9 cellular contexts compared by ENCODE assay signal in genomic region chr1:188027613-188028012, GRCh38.
DNase-seq lines count a peak whose midpoint lies in the region; ATAC-seq and TF ChIP-seq lines count a peak whose summit lies in the region.
"Had no signal": no experiment of that assay in that cellular context is flagged by ENCODE, and none has a peak within 500 bp of the region (broad histone marks: within the 10 kb centered on the region; RNA-seq: fewer than 3 reads in every experiment).

No MANE protein-coding gene starts in this region.

- DNase-seq in ELR (ENCODE audit: low read depth) = peak; percentile 95
- peak; percentile 97 for DNase-seq in HCEC 1CT
- peak; percentile 91 for DNase-seq in NCI-H226
- DNase-seq in hepatic stellate cell (ENCODE audit: low spot score) = peak; percentile 13
- no peak for DNase-seq in heart left ventricle
- no peak for DNase-seq in activated CD8-positive, alpha-beta memory T cell treated with anti-CD3 and anti-CD28 coated beads, Interleukin-2, amount 50 U/mL, for 48 hours
- DNase-seq: activated naive CD4-positive, alpha-beta T cell treated with anti-CD3 and anti-CD28 coated beads, Interleukin-2, amount 10 ng/mL, durations not matched to agents 7 days and 5 days had no signal

- H3K4me1 ChIP-seq in heart left ventricle (no peaks in the 10 kb centered on the region), gastroesophageal sphincter (no peaks in the 10 kb centered on the region)

- H3K27me3 ChIP-seq in heart left ventricle = no peaks in the 10 kb centered on the region
- no peaks in the 10 kb centered on the region for H3K27me3 ChIP-seq in gastroesophageal sphincter

- no peak overlapping the region for H3K27ac ChIP-seq in heart left ventricle
- H3K27ac ChIP-seq in gastroesophageal sphincter = no peak overlapping the region

- H3K36me3 ChIP-seq in heart left ventricle (no peaks in the 10 kb centered on the region), gastroesophageal sphincter (no peaks in the 10 kb centered on the region)

- TF ChIP-seq POLR2A in heart left ventricle (IDR thresholded peaks at IDR 0.05) = no peak
- no peak for TF ChIP-seq POLR2A in gastroesophageal sphincter (IDR thresholded peaks at IDR 0.05)

- intact Hi-C loops in heart left ventricle (cut with DNase I) = no loop called here

- ATAC-seq in heart left ventricle (no peak), gastroesophageal sphincter (no peak), GM21381 (IDR thresholded peaks at IDR 0.05; ENCODE audit: unreplicated experiment) (no peak)

- H3K4me3 ChIP-seq in heart left ventricle (no peak overlapping the region), gastroesophageal sphincter (no peak overlapping the region)

- TF ChIP-seq CTCF in heart left ventricle (IDR thresholded peaks at IDR 0.05) = no peak
- no peak for TF ChIP-seq CTCF in gastroesophageal sphincter (IDR thresholded peaks at IDR 0.05)

- no peak for TF ChIP-seq EP300 in gastroesophageal sphincter (IDR thresholded peaks at IDR 0.05)

- H3K9me3 ChIP-seq in heart left ventricle = no peaks in the 10 kb centered on the region
- no peaks in the 10 kb centered on the region for H3K9me3 ChIP-seq in gastroesophageal sphincter

Comparison
In these comparisons a context has a peak if more than half of its experiments do, and no peak if none do; other contexts are left out.
1. DNase-seq: peak in ELR (single experiment), HCEC 1CT (single experiment), NCI-H226 (single experiment) and hepatic stellate cell (single experiment); none in heart left ventricle (0 of 5) and activated CD8-positive, alpha-beta memory T cell treated with anti-CD3 and anti-CD28 coated beads, Interleukin-2, amount 50 U/mL, for 48 hours (single experiment).